ENCODE assay signal across 1 cellular context in the genomic region with DNA sequence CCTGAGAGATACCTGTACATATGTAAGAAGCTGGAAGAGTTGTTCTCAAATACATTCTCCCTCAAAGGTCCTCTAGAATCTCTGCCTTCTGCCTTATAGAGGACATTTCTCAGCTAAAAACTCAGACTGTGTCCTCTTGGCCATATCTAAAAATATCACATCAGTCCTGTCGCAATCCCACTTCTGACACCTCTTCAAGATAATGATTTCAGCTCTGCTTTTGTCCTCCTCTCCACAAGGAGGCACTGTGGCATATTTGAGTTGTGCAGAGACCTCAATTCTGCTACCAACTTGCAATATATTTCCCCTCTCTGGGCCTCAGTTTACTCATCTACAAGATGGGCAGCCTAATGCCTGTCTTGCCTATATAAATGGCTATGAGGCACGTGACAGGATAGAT.
TF ChIP-seq lines count a peak whose summit lies in the region.

No MANE protein-coding gene starts in this region.

TF ChIP-seq in WTC11, 78 proteins besides CTCF, POLR2A, EP300 and RAD21 (continued from another document):
- TF ChIP-seq, protein P1, sequence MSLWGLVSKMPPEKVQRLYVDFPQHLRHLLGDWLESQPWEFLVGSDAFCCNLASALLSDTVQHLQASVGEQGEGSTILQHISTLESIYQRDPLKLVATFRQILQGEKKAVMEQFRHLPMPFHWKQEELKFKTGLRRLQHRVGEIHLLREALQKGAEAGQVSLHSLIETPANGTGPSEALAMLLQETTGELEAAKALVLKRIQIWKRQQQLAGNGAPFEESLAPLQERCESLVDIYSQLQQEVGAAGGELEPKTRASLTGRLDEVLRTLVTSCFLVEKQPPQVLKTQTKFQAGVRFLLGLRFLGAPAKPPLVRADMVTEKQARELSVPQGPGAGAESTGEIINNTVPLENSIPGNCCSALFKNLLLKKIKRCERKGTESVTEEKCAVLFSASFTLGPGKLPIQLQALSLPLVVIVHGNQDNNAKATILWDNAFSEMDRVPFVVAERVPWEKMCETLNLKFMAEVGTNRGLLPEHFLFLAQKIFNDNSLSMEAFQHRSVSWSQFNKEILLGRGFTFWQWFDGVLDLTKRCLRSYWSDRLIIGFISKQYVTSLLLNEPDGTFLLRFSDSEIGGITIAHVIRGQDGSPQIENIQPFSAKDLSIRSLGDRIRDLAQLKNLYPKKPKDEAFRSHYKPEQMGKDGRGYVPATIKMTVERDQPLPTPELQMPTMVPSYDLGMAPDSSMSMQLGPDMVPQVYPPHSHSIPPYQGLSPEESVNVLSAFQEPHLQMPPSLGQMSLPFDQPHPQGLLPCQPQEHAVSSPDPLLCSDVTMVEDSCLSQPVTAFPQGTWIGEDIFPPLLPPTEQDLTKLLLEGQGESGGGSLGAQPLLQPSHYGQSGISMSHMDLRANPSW (CRISPR knock-in tag; conservative IDR thresholded peaks at IDR 0.05; ENCODE audit: low read depth): no peak
- no peak for TF ChIP-seq ETV6 (CRISPR knock-in tag; IDR thresholded peaks at IDR 0.05)
- TF ChIP-seq, protein P2, sequence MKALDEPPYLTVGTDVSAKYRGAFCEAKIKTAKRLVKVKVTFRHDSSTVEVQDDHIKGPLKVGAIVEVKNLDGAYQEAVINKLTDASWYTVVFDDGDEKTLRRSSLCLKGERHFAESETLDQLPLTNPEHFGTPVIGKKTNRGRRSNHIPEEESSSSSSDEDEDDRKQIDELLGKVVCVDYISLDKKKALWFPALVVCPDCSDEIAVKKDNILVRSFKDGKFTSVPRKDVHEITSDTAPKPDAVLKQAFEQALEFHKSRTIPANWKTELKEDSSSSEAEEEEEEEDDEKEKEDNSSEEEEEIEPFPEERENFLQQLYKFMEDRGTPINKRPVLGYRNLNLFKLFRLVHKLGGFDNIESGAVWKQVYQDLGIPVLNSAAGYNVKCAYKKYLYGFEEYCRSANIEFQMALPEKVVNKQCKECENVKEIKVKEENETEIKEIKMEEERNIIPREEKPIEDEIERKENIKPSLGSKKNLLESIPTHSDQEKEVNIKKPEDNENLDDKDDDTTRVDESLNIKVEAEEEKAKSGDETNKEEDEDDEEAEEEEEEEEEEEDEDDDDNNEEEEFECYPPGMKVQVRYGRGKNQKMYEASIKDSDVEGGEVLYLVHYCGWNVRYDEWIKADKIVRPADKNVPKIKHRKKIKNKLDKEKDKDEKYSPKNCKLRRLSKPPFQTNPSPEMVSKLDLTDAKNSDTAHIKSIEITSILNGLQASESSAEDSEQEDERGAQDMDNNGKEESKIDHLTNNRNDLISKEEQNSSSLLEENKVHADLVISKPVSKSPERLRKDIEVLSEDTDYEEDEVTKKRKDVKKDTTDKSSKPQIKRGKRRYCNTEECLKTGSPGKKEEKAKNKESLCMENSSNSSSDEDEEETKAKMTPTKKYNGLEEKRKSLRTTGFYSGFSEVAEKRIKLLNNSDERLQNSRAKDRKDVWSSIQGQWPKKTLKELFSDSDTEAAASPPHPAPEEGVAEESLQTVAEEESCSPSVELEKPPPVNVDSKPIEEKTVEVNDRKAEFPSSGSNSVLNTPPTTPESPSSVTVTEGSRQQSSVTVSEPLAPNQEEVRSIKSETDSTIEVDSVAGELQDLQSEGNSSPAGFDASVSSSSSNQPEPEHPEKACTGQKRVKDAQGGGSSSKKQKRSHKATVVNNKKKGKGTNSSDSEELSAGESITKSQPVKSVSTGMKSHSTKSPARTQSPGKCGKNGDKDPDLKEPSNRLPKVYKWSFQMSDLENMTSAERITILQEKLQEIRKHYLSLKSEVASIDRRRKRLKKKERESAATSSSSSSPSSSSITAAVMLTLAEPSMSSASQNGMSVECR (CRISPR knock-in tag; IDR thresholded peaks at IDR 0.05; ENCODE audit: borderline replicate concordance): no peak
